In genomic region chr15:79060175-79060574, GRCh38 we compare ENCODE assay signal across 30 cellular contexts. TPM values are rescaled to one million over a fixed set of nuclear protein-coding genes. Genes with fewer than 3 reads are reported as not detected.
"Had no signal": no experiment of that assay in that cellular context is flagged by ENCODE, and none has a peak within 500 bp of the region (broad histone marks: within the 10 kb centered on the region; RNA-seq: fewer than 3 reads in every experiment).

No MANE protein-coding gene starts in this region.

- H3K79me2 ChIP-seq: hepatocyte had no signal

- H3K4me1 ChIP-seq: ascending aorta, colonic mucosa, gastrocnemius medialis, right lobe of liver, testis, transverse colon had no signal

- H3K9me3 ChIP-seq: ascending aorta, colonic mucosa, gastrocnemius medialis, ovary, right lobe of liver, testis, transverse colon had no signal

- H3K4me2 ChIP-seq: hepatocyte had no signal

- H3K27me3 ChIP-seq: ascending aorta, colonic mucosa, dorsolateral prefrontal cortex, gastrocnemius medialis, ovary, right lobe of liver, testis, transverse colon had no signal

- H3K27ac ChIP-seq: ascending aorta, cardiac muscle cell, colonic mucosa, gastrocnemius medialis, hepatocyte, ovary, right lobe of liver, testis, transverse colon, WERI-Rb-1 had no signal

- DNase-seq: activated CD4-positive, alpha-beta memory T cell treated with anti-CD3 and anti-CD28 coated beads, Interleukin-2, amount 10 ng/mL, durations not matched to agents 7 days and 5 days; activated CD4-positive, alpha-beta T cell treated with anti-CD3 and anti-CD28 coated beads, Interleukin-2, amount 10 ng/mL, durations not matched to agents 24 days and 14 days; activated CD4-positive, CD25-positive, alpha-beta regulatory T cell treated with anti-CD3 and anti-CD28 coated beads, Interleukin-2, amount 50 U/mL, for 72 hours; activated CD8-positive, alpha-beta memory T cell treated with anti-CD3 and anti-CD28 coated beads, Interleukin-2, amount 50 U/mL, for 48 hours; activated gamma-delta T cell; activated naive CD4-positive, alpha-beta T cell treated with anti-CD3 and anti-CD28 coated beads, Interleukin-2, amount 10 ng/mL, durations not matched to agents 7 days and 5 days; activated naive CD8-positive, alpha-beta T cell treated with anti-CD3 and anti-CD28 coated beads, Interleukin-2, amount 10 ng/mL, durations not matched to agents 7 days and 5 days; activated T-cell treated with anti-CD3 and anti-CD28 coated beads, Interleukin-2, amount 50 U/mL, for 24 hours; cerebellar nuclear complex; colonic mucosa; effector memory CD8-positive, alpha-beta T cell; erythroblast; gastrocnemius medialis; left cardiac atrium; naive B cell; nephron progenitor cell; ovary; right lobe of liver; stimulated activated CD4-positive, alpha-beta T cell treated with anti-CD3 and anti-CD28 coated beads, Interleukin-12 subunit alpha, Interleukin-12 subunit beta, amount 100 ng/mL, for 4 hours; stimulated activated CD4-positive, alpha-beta T cell treated with anti-CD3 and anti-CD28 coated beads, Interleukin-4, amount 100 ng/mL, for 1 hour; stimulated activated naive CD8-positive, alpha-beta T cell treated with anti-CD3 and anti-CD28 coated beads, Interleukin-15, Interleukin-2, amounts not matched to agents 100 U/mL and 50 U/mL, for 24 hours; T-helper 9 cell; testis; transverse colon; WERI-Rb-1 had no signal

- H2AFZ ChIP-seq: hepatocyte had no signal

- H3K36me3 ChIP-seq: ascending aorta, cardiac muscle cell, colonic mucosa, gastrocnemius medialis, ovary, right lobe of liver, transverse colon, WERI-Rb-1 had no signal

- H3K4me3 ChIP-seq: ascending aorta, cardiac muscle cell, colonic mucosa, dorsolateral prefrontal cortex, gastrocnemius medialis, hepatocyte, ovary, right lobe of liver, testis, transverse colon had no signal

- ATAC-seq: effector memory CD8-positive, alpha-beta T cell; gastrocnemius medialis; left cardiac atrium; right lobe of liver; stimulated activated naive CD8-positive, alpha-beta T cell treated with anti-CD3 and anti-CD28 coated beads, Interleukin-15, Interleukin-2, amounts not matched to agents 100 U/mL and 50 U/mL, for 24 hours had no signal

RNA-seq across cellular contexts. Expression of gene RASGRF1, which starts 30.4 kb away (rescaled TPM):
- total RNA-seq: activated CD4-positive, alpha-beta memory T cell treated with anti-CD3 and anti-CD28 coated beads, Interleukin-2, amount 10 ng/mL, durations not matched to agents 7 days and 5 days; activated CD4-positive, alpha-beta T cell treated with anti-CD3 and anti-CD28 coated beads, Interleukin-2, amount 10 ng/mL, durations not matched to agents 24 days and 14 days; activated naive CD8-positive, alpha-beta T cell treated with anti-CD3 and anti-CD28 coated beads, Interleukin-2, amount 10 ng/mL, durations not matched to agents 7 days and 5 days; ascending aorta; gastrocnemius medialis; left cardiac atrium; skeletal muscle tissue had no signal
- polyA plus RNA-seq: cardiac muscle cell had no signal
